13 cellular contexts compared by ENCODE assay signal in the genomic region with DNA sequence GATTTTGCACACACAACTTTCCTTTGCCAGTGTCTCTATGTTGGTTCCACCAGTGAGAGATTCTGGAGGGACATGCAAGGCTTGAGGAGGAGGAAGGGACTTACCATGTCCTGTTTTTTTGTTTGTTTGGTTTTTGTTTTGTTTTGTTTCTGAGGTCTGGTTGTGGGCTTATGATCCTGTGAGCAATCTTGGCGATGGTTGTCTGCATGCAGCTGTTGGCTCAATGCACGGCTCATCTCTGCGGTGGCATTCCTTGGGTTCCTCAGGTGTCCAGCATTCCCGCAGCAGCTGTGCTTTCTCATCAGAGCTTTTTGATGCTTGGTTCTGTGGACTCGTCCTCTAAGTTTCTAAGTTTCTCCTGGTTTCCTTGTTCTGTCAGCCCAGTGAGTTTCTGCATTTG. TPM values are rescaled to one million over a fixed set of nuclear protein-coding genes. Genes with fewer than 3 reads are reported as not detected.
DNase-seq lines count a peak whose midpoint lies in the region; ATAC-seq, FAIRE-seq and TF ChIP-seq lines count a peak whose summit lies in the region.
"Had no signal": no experiment of that assay in that cellular context is flagged by ENCODE, and none has a peak within 500 bp of the region (broad histone marks: within the 10 kb centered on the region; RNA-seq: fewer than 3 reads in every experiment).

No MANE protein-coding gene starts in this region.

- H3K4me2 ChIP-seq in endothelial cell of umbilical vein (ENCODE audit: insufficient read depth, low read length): peak overlapping the region; percentile 96

- H3K9me3 ChIP-seq in endothelial cell of umbilical vein (replicated peaks; ENCODE audit: control insufficient read depth, insufficient read depth, low read length) (no peaks in the 10 kb centered on the region), sigmoid colon (no peaks in the 10 kb centered on the region)
- no peaks in the 10 kb centered on the region for H3K9me3 ChIP-seq in effector memory CD4-positive, alpha-beta T cell (ENCODE audit: control insufficient read depth, low read length)
- H3K9me3 ChIP-seq: neutrophil, testis had no signal

- no peak for FAIRE-seq in endothelial cell of umbilical vein (lab: Jason Lieb, UNC)

- peak overlapping the region; percentile 99 for H3K27ac Mint-ChIP-seq in Calu3 (ENCODE audit: unreplicated experiment)
- H3K27ac Mint-ChIP-seq: T-cell had no signal

- intact Hi-C loops in Calu3 (cut with micrococcal nuclease; ENCODE audit: unreplicated experiment): loop anchor here (5.0 kb wide), 1 partner anchor 146 kb away; the partner anchor contains the start of gene REXO2
- intact Hi-C loops in endothelial cell of umbilical vein (cut with micrococcal nuclease): no loop called here
- intact Hi-C loops in sigmoid colon (cut with DNase I): no loop called here

- peak overlapping the region; percentile 10 for H3K4me3 Mint-ChIP-seq in Calu3 (ENCODE audit: low read depth, unreplicated experiment)

- H3K4me1 Mint-ChIP-seq in Calu3 (ENCODE audit: low read depth, unreplicated experiment): peaks cover 69% of the 10 kb centered on the region

- no peaks in the 10 kb centered on the region for H3K36me3 ChIP-seq in endothelial cell of umbilical vein (ENCODE audit: control insufficient read depth in 2 of 2, extremely low read depth in 1 of 2, insufficient read depth in 2 of 2, low read length in 2 of 2)
- no peaks in the 10 kb centered on the region for H3K36me3 ChIP-seq in sigmoid colon
- H3K36me3 ChIP-seq in effector memory CD4-positive, alpha-beta T cell (ENCODE audit: control insufficient read depth, insufficient read depth, low read length): no peaks in the 10 kb centered on the region
- H3K36me3 ChIP-seq: neutrophil had no signal

- peak overlapping the region; percentile 91 for H3K9ac ChIP-seq in endothelial cell of umbilical vein (replicated peaks; ENCODE audit: extremely low read depth, insufficient read depth, low read length)

- H3K27me3 ChIP-seq in endothelial cell of umbilical vein (ENCODE audit: control insufficient read depth in 2 of 2, insufficient read depth in 2 of 2, low read length in 2 of 2) (no peaks in the 10 kb centered on the region), sigmoid colon (no peaks in the 10 kb centered on the region)
- H3K27me3 ChIP-seq in effector memory CD4-positive, alpha-beta T cell (replicated peaks; ENCODE audit: control insufficient read depth, insufficient read depth, low read length, poor library complexity, severe bottlenecking): no peaks in the 10 kb centered on the region
- H3K27me3 ChIP-seq: neutrophil, testis had no signal

- ATAC-seq in GM21723 (IDR thresholded peaks at IDR 0.05; ENCODE audit: unreplicated experiment) (no peak), HG03469 (IDR thresholded peaks at IDR 0.05; ENCODE audit: unreplicated experiment) (no peak)
- ATAC-seq: T-cell had no signal

- peaks cover under 1% of the 10 kb centered on the region for H3K79me2 ChIP-seq in endothelial cell of umbilical vein (ENCODE audit: control insufficient read depth, insufficient read depth, low read length)

- TF ChIP-seq CTCF in Calu3 (IDR thresholded peaks at IDR 0.05; ENCODE audit: unreplicated experiment) (no peak), endothelial cell of umbilical vein (IDR thresholded peaks at IDR 0.05; ENCODE audit: extremely low read depth in 1 of 2, insufficient read depth in 1 of 2, low read depth in 1 of 2, low read length in 2 of 2) (no peak), sigmoid colon (IDR thresholded peaks at IDR 0.05) (no peak)

- no peaks in the 10 kb centered on the region for H3K9me1 ChIP-seq in endothelial cell of umbilical vein (replicated peaks; ENCODE audit: control insufficient read depth, extremely low read depth, insufficient read depth, low read length)

- POLR2A ChIA-PET in endothelial cell of umbilical vein (lab: Charles Lee): interaction anchor here (0.6 to 1.3 kb wide), 4 partner anchors 9 to 16 kb away, joined by 3 to 6 read pairs (median 3); no protein-coding TSS in a partner anchor

- TF ChIP-seq EP300 in sigmoid colon (IDR thresholded peaks at IDR 0.05): no peak

- H3K4me1 ChIP-seq in endothelial cell of umbilical vein (ENCODE audit: control insufficient read depth, extremely low read depth, insufficient read depth, low read length) (peaks cover 64% of the 10 kb centered on the region), sigmoid colon (peaks cover 0 to 57% (median 52%) of the 10 kb centered on the region in 4 donors)
- no peaks in the 10 kb centered on the region for H3K4me1 ChIP-seq in effector memory CD4-positive, alpha-beta T cell (ENCODE audit: control insufficient read depth, insufficient read depth, low read length, poor library complexity, severe bottlenecking)

- dilution Hi-C loops in endothelial cell of umbilical vein (cut with MboI; ENCODE audit: extremely low pct_ligation_motif_present, low sequenced_read_pairs): no loop called here

- CTCF ChIA-PET in Calu3 (lab: Charles Lee): interaction anchor here (1.4 kb wide), 1 partner anchor 10 kb away, joined by 4 read pairs; no protein-coding TSS in a partner anchor
- CTCF ChIA-PET in endothelial cell of umbilical vein (lab: Charles Lee): interaction anchor here (0.6 to 7.1 kb wide), 11 partner anchors 10 to 59 kb away, joined by 3 to 41 read pairs (median 5); no protein-coding TSS in a partner anchor

- H4K20me1 ChIP-seq in endothelial cell of umbilical vein (replicated peaks; ENCODE audit: control insufficient read depth, extremely low read depth, insufficient read depth, low read length): no peaks in the 10 kb centered on the region

- H3K9me3 Mint-ChIP-seq in Calu3 (ENCODE audit: low read depth, unreplicated experiment): no peaks in the 10 kb centered on the region
- H3K9me3 Mint-ChIP-seq: T-cell had no signal

- peaks cover 20% of the 10 kb centered on the region for H3K36me3 Mint-ChIP-seq in Calu3 (ENCODE audit: insufficient read depth, unreplicated experiment)
- H3K36me3 Mint-ChIP-seq: T-cell had no signal

- DNase-seq in Calu3 (no peak), RPMI7951 (ENCODE audit: low read depth) (peak; percentile 91), endothelial cell of umbilical vein (ENCODE audit: low read depth, low spot score) (peak; percentile 53), sigmoid colon (no peak), Kasumi-1 (lab: John Stamatoyannopoulos, UW) (no peak)
- no peak for DNase-seq in effector memory CD4-positive, alpha-beta T cell
- DNase-seq: kidney, NCI-H774, T-cell, testis had no signal

- H2AFZ ChIP-seq in endothelial cell of umbilical vein (ENCODE audit: low read depth, low read length): peak overlapping the region; percentile 46

- H3K4me3 ChIP-seq in endothelial cell of umbilical vein (replicated peaks in 1 of 3; ENCODE audit: insufficient read depth in 1 of 3, low read depth in 1 of 3, low read length in 3 of 3) (peak overlapping the region in 2 of 3 experiments; percentile 46 to 65), sigmoid colon (no peak overlapping the region)
- no peak overlapping the region for H3K4me3 ChIP-seq in effector memory CD4-positive, alpha-beta T cell (ENCODE audit: insufficient read depth, low read depth, low read length, poor library complexity, severe bottlenecking)
- H3K4me3 ChIP-seq: testis had no signal

- BruUV-seq in Calu3 (replicated peaks; lab: Mats Ljungman, UMichigan) (no TSS peak), endothelial cell of umbilical vein (replicated peaks; lab: Mats Ljungman, UMichigan) (no TSS peak)

- H3K27ac ChIP-seq in endothelial cell of umbilical vein (ENCODE audit: insufficient read depth, low read depth, low read length): peak overlapping the region; percentile 100
- H3K27ac ChIP-seq in sigmoid colon: peak overlapping the region; percentile 3 to 96 (median 14)
- no peak overlapping the region for H3K27ac ChIP-seq in effector memory CD4-positive, alpha-beta T cell (ENCODE audit: insufficient read depth, low read length, poor library complexity, severe bottlenecking)
- H3K27ac ChIP-seq: neutrophil, testis had no signal

- WGBS in sigmoid colon, 2 donors: 83 to 89% methylated on average over 5 of the region's 5 CpGs

- no peak for TF ChIP-seq POLR2A in endothelial cell of umbilical vein (IDR thresholded peaks at IDR 0.05; ENCODE audit: low read depth, low read length)
- no peak for TF ChIP-seq POLR2A in sigmoid colon (IDR thresholded peaks at IDR 0.05)

- no peaks in the 10 kb centered on the region for H3K27me3 Mint-ChIP-seq in Calu3 (ENCODE audit: unreplicated experiment)

TF ChIP-seq in endothelial cell of umbilical vein, 7 proteins besides CTCF, POLR2A, EP300 and RAD21:
- TF ChIP-seq MAX (IDR thresholded peaks at IDR 0.05; ENCODE audit: insufficient read depth, insufficient read length) (no peak), EZH2 (IDR thresholded peaks at IDR 0.05; ENCODE audit: borderline replicate concordance, low read depth, low read length, severe bottlenecking) (no peak), JUN (IDR thresholded peaks at IDR 0.05; ENCODE audit: borderline replicate concordance, insufficient read depth, insufficient read length, low read depth) (no peak), FOS (IDR thresholded peaks at IDR 0.05; ENCODE audit: borderline replicate concordance, insufficient read depth, low read length) (no peak), MYC (IDR thresholded peaks at IDR 0.05; ENCODE audit: low read depth, low read length) (no peak), GATA2 (IDR thresholded peaks at IDR 0.05; ENCODE audit: insufficient read depth, insufficient read length, low read depth, low read length) (no peak), POLR2AphosphoS5 (IDR thresholded peaks at IDR 0.05; ENCODE audit: insufficient read depth, low read depth, low read length) (no peak)

RNA-seq across cellular contexts. Expression of gene NNMT, which starts 4.8 kb away (rescaled TPM):
- total RNA-seq in Calu3 (2022) (52.7 and 116 TPM in 2 replicates), endothelial cell of umbilical vein (300 and 330 TPM in 2 replicates), sigmoid colon (100 to 1,000 TPM; 126 to 960 (median 409) TPM)
- 344 and 368 TPM in 2 replicates for total RNA-seq in RPMI7951 (2014; rRNA removed; shearing (Covaris generic))
- polyA plus RNA-seq in endothelial cell of umbilical vein (454 and 506 TPM in 2 replicates), sigmoid colon (100 to 1,000 TPM in 2 of 3 donors, 10 to 100 TPM in 1; 28.0 to 208 (median 201) TPM)
- 458 and 555 TPM in 2 replicates for polyA plus RNA-seq in endothelial cell of umbilical vein (2011; cell fraction: cytosol; rRNA removed)
- 274 and 371 TPM in 2 replicates for polyA plus RNA-seq in endothelial cell of umbilical vein (2011; cell fraction: nucleus; rRNA removed)
- polyA plus RNA-seq in endothelial cell of umbilical vein (2012): 482 and 590 TPM in 2 replicates
- 169 and 179 TPM in 2 replicates for polyA minus RNA-seq in endothelial cell of umbilical vein
- polyA minus RNA-seq in endothelial cell of umbilical vein (2011; cell fraction: cytosol; rRNA and poly(A)+ RNA removed): 120 TPM
- 292 and 324 TPM in 2 replicates for polyA minus RNA-seq in endothelial cell of umbilical vein (2011; cell fraction: nucleus; rRNA and poly(A)+ RNA removed)

Comparison
In these comparisons a context has a peak if more than half of its experiments do, and no peak if none do; other contexts are left out.
1. DNase-seq: peak in RPMI7951 (single experiment) and endothelial cell of umbilical vein (single experiment); none in Calu3 (single experiment), sigmoid colon (single experiment), Kasumi-1 (0 of 2) and effector memory CD4-positive, alpha-beta T cell (0 of 3).
2. H3K4me3 ChIP-seq: peak in endothelial cell of umbilical vein (2 of 3); none in sigmoid colon (0 of 4) and effector memory CD4-positive, alpha-beta T cell (single experiment).